In genomic region chr1:17586172-17586963, GRCh38 we compare ENCODE assay signal across 9 cellular contexts. TPM values are rescaled to one million over a fixed set of nuclear protein-coding genes. Genes with fewer than 3 reads are reported as not detected.
DNase-seq lines count a peak whose midpoint lies in the region; ATAC-seq, FAIRE-seq and TF ChIP-seq lines count a peak whose summit lies in the region.
"Had no signal": no experiment of that assay in that cellular context is flagged by ENCODE, and none has a peak within 500 bp of the region (broad histone marks: within the 10 kb centered on the region; RNA-seq: fewer than 3 reads in every experiment).

No MANE protein-coding gene starts in this region.

- H3K4me1 Mint-ChIP-seq in nephron progenitor cell, result peaks cover 80% of the 10 kb centered on the region

- H3K4me2 ChIP-seq in BLaER1 treated with 17β-estradiol and CSF1 and Interleukin-3, amounts not matched to agents 10 nM and 100 nM, result peak overlapping the region; percentile 33 to 77 (median 61)

- H3K4me3 Mint-ChIP-seq in nephron progenitor cell, result peak overlapping the region; percentile 33

- H4K20me1 ChIP-seq in BLaER1 treated with 17β-estradiol and CSF1 and Interleukin-3, amounts not matched to agents 10 nM and 100 nM, result peaks cover 0 to 43% (median 5%) of the 10 kb centered on the region in 11 experiments; a peak in 8 of 22 replicates

- H3K36me3 Mint-ChIP-seq in nephron progenitor cell (ENCODE audit: low read depth), result peaks cover 31% of the 10 kb centered on the region

- peak overlapping the region in 2 of 11 experiments; percentile 15 to 27; a peak in 3 of 22 replicates for H3K27ac ChIP-seq in BLaER1 treated with 17β-estradiol and CSF1 and Interleukin-3, amounts not matched to agents 10 nM and 100 nM
- peak overlapping the region in 1 of 2 donors; percentile 55 for H3K27ac ChIP-seq in small intestine (ENCODE audit: low read depth in 1 of 2, low read length in 1 of 2)

- H3K27ac Mint-ChIP-seq in nephron progenitor cell, result peak overlapping the region; percentile 62

- no peak for TF ChIP-seq CTCF in nephron progenitor cell (IDR thresholded peaks at IDR 0.05)

- no peaks in the 10 kb centered on the region for H3K9me3 ChIP-seq in BLaER1 treated with 17β-estradiol and CSF1 and Interleukin-3, amounts not matched to agents 10 nM and 100 nM (replicated peaks in 1 of 11)
- no peaks in the 10 kb centered on the region for H3K9me3 ChIP-seq in small intestine (ENCODE audit: control insufficient read depth, low read depth)

- H3K36me3 ChIP-seq in BLaER1 treated with 17β-estradiol and CSF1 and Interleukin-3, amounts not matched to agents 10 nM and 100 nM, result peaks cover 10 to 60% (median 41%) of the 10 kb centered on the region in 11 experiments; a peak in 20 of 22 replicates
- peaks cover 0 to 4% of the 10 kb centered on the region in 2 donors for H3K36me3 ChIP-seq in small intestine (ENCODE audit: control insufficient read depth in 2 of 2, insufficient read depth in 2 of 2, low read length in 2 of 2)

- no peaks in the 10 kb centered on the region for H3K27me3 ChIP-seq in BLaER1 treated with 17β-estradiol and CSF1 and Interleukin-3, amounts not matched to agents 10 nM and 100 nM
- no peaks in the 10 kb centered on the region for H3K27me3 ChIP-seq in small intestine (ENCODE audit: control insufficient read depth in 2 of 2, insufficient read depth in 2 of 2, low read length in 2 of 2)

- H3K9me3 Mint-ChIP-seq in nephron progenitor cell, result no peaks in the 10 kb centered on the region

- FAIRE-seq in small intestine (lab: Jason Lieb, UNC), result no peak

- ATAC-seq in HG03342 (IDR thresholded peaks at IDR 0.05; ENCODE audit: unreplicated experiment) (no peak), GM19467 (IDR thresholded peaks at IDR 0.05; ENCODE audit: unreplicated experiment) (no peak)

- H3K4me3 ChIP-seq in BLaER1 treated with 17β-estradiol and CSF1 and Interleukin-3, amounts not matched to agents 10 nM and 100 nM, result no peak overlapping the region
- no peak overlapping the region for H3K4me3 ChIP-seq in small intestine (ENCODE audit: low read depth in 1 of 2, low read length in 2 of 2)

- WGBS in small intestine, 3 donors, result 51 to 63% (median 53%) methylated on average over 10 of the region's 10 CpGs

- H3K9ac ChIP-seq in BLaER1 treated with 17β-estradiol and CSF1 and Interleukin-3, amounts not matched to agents 10 nM and 100 nM, result peak overlapping the region in 1 of 11 experiments; percentile 7; a peak in 3 of 22 replicates

- H3K4me1 ChIP-seq in BLaER1 treated with 17β-estradiol and CSF1 and Interleukin-3, amounts not matched to agents 10 nM and 100 nM, result peaks cover 58 to 73% (median 63%) of the 10 kb centered on the region in 10 experiments
- peaks cover 13 to 24% of the 10 kb centered on the region in 2 donors for H3K4me1 ChIP-seq in small intestine (ENCODE audit: control insufficient read depth in 2 of 2, insufficient read depth in 1 of 2, low read depth in 1 of 2, low read length in 1 of 2)

- peak; percentile 19 for DNase-seq in NCI-H69 (lab: John Stamatoyannopoulos, UW)
- peak; percentile 93 for DNase-seq in epidermal melanocyte (ENCODE audit: insufficient read length, low spot score)
- DNase-seq in nephron progenitor cell, result no peak
- DNase-seq in small intestine, result no peak
- no peak for DNase-seq in NCI-H2196 (lab: John Stamatoyannopoulos, UW; ENCODE audit: unreplicated experiment)
- DNase-seq: central memory CD4-positive, alpha-beta T cell had no signal

- H3K27me3 Mint-ChIP-seq in nephron progenitor cell (ENCODE audit: low read depth, poor library complexity), result peaks cover 4% of the 10 kb centered on the region

RNA-seq across cellular contexts. Expression of gene ARHGEF10L, which starts 46.9 kb away (rescaled TPM):
- 10 to 100 TPM in 1 of 3 donors, 1 to 10 TPM in 2; 5.6 to 62.1 (median 7.8) TPM for polyA plus RNA-seq in small intestine

Comparison
In these comparisons a context has a peak if more than half of its experiments do, and no peak if none do; other contexts are left out.
1. DNase-seq: peak in NCI-H69 (single experiment) and epidermal melanocyte (single experiment); none in nephron progenitor cell (single experiment), small intestine (single experiment) and NCI-H2196 (single experiment).